ENCODE assay signal across 20 cellular contexts in genomic region chr11:116834535-116835041, GRCh38. TPM values are rescaled to one million over a fixed set of nuclear protein-coding genes. Genes with fewer than 3 reads are reported as not detected.
DNase-seq lines count a peak whose midpoint lies in the region; ATAC-seq, FAIRE-seq and TF ChIP-seq lines count a peak whose summit lies in the region.
"Not testable (repeated sequence)": the region's sequence is repeated elsewhere in the genome, so short reads cannot be mapped to it uniquely, and the experiment has no call there.
"Had no signal": no experiment of that assay in that cellular context is flagged by ENCODE, and none has a peak within 500 bp of the region (broad histone marks: within the 10 kb centered on the region; RNA-seq: fewer than 3 reads in every experiment).

No MANE protein-coding gene starts in this region.

- in situ Hi-C loops in HepG2 (cut with HindIII; ENCODE audit: extremely low pct_ligation_motif_present, low pct_unique_long_range_greater_than_20kb), result loop anchor here (5.0 kb wide), 1 partner anchor 42 kb away; the partner anchor contains the start of gene APOA5

- not testable (repeated sequence) for H3K36me3 ChIP-seq in BLaER1; HepG2 (replicated peaks in 1 of 2; ENCODE audit: control insufficient read depth in 1 of 2, insufficient read depth in 2 of 2, low read length in 2 of 2)

- not testable (repeated sequence) for H4K91ac ChIP-seq in H9 (ENCODE audit: insufficient read length, low read depth, low read length)

- not testable (repeated sequence) for H4K5ac ChIP-seq in H9 (ENCODE audit: insufficient read length, low read depth, low read length)

- H2AK5ac ChIP-seq in H9 (ENCODE audit: insufficient read length, low read length), result not testable (repeated sequence)

- not testable (repeated sequence) for TF ChIP-seq EP300 in HepG2 (IDR thresholded peaks at IDR 0.05; ENCODE audit: low read depth in 2 of 2, low read length in 2 of 2); HepG2 (CRISPR knock-in tag; IDR thresholded peaks at IDR 0.05; ENCODE audit: borderline replicate concordance)

- not testable (repeated sequence) for H3K79me1 ChIP-seq in H9 (ENCODE audit: insufficient read depth, low read depth, low read length, poor library complexity, severe bottlenecking)

- not testable (repeated sequence) for H3K27ac Mint-ChIP-seq in H9; activated B cell treated with CpG ODN at 0.5 μM for 24 hours; activated naive CD4-positive, alpha-beta T cell treated with anti-CD3 and anti-CD28 coated beads for 36 hours; nephron progenitor cell
- peak overlapping the region; percentile 15 to 84 for H3K27ac Mint-ChIP-seq in effector memory CD8-positive, alpha-beta T cell
- H3K27ac Mint-ChIP-seq in stimulated activated naive CD8-positive, alpha-beta T cell treated with anti-CD3 and anti-CD28 coated beads, Interleukin-15, amount 100 ng/mL, for 72 hours, result peak overlapping the region in 1 of 2 donors; percentile 0

- H3K36me3 Mint-ChIP-seq in H9 (ENCODE audit: insufficient read depth in 1 of 3, low read depth in 3 of 3); activated B cell treated with CpG ODN at 0.5 μM for 24 hours (ENCODE audit: low read depth); activated naive CD4-positive, alpha-beta T cell treated with anti-CD3 and anti-CD28 coated beads for 36 hours (ENCODE audit: low read depth); effector memory CD8-positive, alpha-beta T cell (ENCODE audit: insufficient read depth); nephron progenitor cell (ENCODE audit: low read depth): not testable (repeated sequence)

- H3K9me3 Mint-ChIP-seq in H9; activated B cell treated with CpG ODN at 0.5 μM for 24 hours; activated naive CD4-positive, alpha-beta T cell treated with anti-CD3 and anti-CD28 coated beads for 36 hours; effector memory CD8-positive, alpha-beta T cell; nephron progenitor cell; stimulated activated naive CD8-positive, alpha-beta T cell treated with anti-CD3 and anti-CD28 coated beads, Interleukin-15, amount 100 ng/mL, for 72 hours: not testable (repeated sequence)

- not testable (repeated sequence) for H2BK20ac ChIP-seq in H9 (ENCODE audit: low read depth, low read length, poor library complexity, severe bottlenecking)

- H3K9me3 ChIP-seq in BLaER1; H9 (ENCODE audit: control insufficient read depth, low read depth, low read length); HepG2 (ENCODE audit: low read length): not testable (repeated sequence)

- H3K27me3 Mint-ChIP-seq in H9 (ENCODE audit: low read depth) (peaks cover 22% of the 10 kb centered on the region), nephron progenitor cell (ENCODE audit: low read depth, poor library complexity) (peaks cover 21% of the 10 kb centered on the region)
- H3K27me3 Mint-ChIP-seq in activated B cell treated with CpG ODN at 0.5 μM for 24 hours; activated naive CD4-positive, alpha-beta T cell treated with anti-CD3 and anti-CD28 coated beads for 36 hours (ENCODE audit: low read depth); effector memory CD8-positive, alpha-beta T cell; stimulated activated naive CD8-positive, alpha-beta T cell treated with anti-CD3 and anti-CD28 coated beads, Interleukin-15, amount 100 ng/mL, for 72 hours: not testable (repeated sequence)

- H3K4me3 ChIP-seq in BLaER1 (peak overlapping the region; percentile 70; the same call in 1 of the 2 replicates), HepG2 (replicated peaks in 1 of 3; ENCODE audit: insufficient read depth in 1 of 3, low read depth in 2 of 3, low read length in 3 of 3) (peak overlapping the region in 2 of 3 experiments; percentile 92 to 95; a peak in 3 of 6 replicates)

- CTCF ChIA-PET in activated B cell treated with CpG ODN at 0.5 μM for 24 hours (lab: Charles Lee), result interaction anchor here (1.8 to 2.8 kb wide), 2 partner anchors 44 to 392 kb away, joined by 4 to 28 read pairs; partner anchors contain the start of gene APOA5
- CTCF ChIA-PET in activated naive CD4-positive, alpha-beta T cell treated with anti-CD3 and anti-CD28 coated beads for 36 hours (lab: Charles Lee), result interaction anchor here (1.0 to 6.7 kb wide), 5 partner anchors 18 to 275 kb away, joined by 6 to 134 read pairs (median 21); partner anchors contain the start of genes APOA5, BUD13 and ZPR1
- CTCF ChIA-PET in HepG2 (lab: Yijun Ruan, JAX; ENCODE audit: low intra/inter-chr PET ratio, low total read pairs), result interaction anchor here (2.2 kb wide), 1 partner anchor 43 kb away, joined by 23 read pairs; the partner anchor contains the start of gene APOA5

- TF ChIP-seq CTCF in H9 (conservative IDR thresholded peaks at IDR 0.05); activated B cell treated with CpG ODN at 0.5 μM for 24 hours (IDR thresholded peaks at IDR 0.05); HepG2 (CRISPR knock-in tag; IDR thresholded peaks at IDR 0.05); nephron progenitor cell (IDR thresholded peaks at IDR 0.05): not testable (repeated sequence)

- H4K20me1 ChIP-seq in BLaER1; H9 (ENCODE audit: control insufficient read depth, insufficient read depth, insufficient read length); HepG2 (ENCODE audit: insufficient read depth, low read length): not testable (repeated sequence)

- H3K4me1 ChIP-seq in BLaER1, result peaks cover 28% of the 10 kb centered on the region
- not testable (repeated sequence) for H3K4me1 ChIP-seq in H9 (ENCODE audit: insufficient read depth, low read length)
- peaks cover 87% of the 10 kb centered on the region for H3K4me1 ChIP-seq in HepG2 (ENCODE audit: insufficient read depth, low read length)

- not testable (repeated sequence) for H3K27ac ChIP-seq in BLaER1; H9 (ENCODE audit: insufficient read length, low read depth, low read length)
- H3K27ac ChIP-seq in HepG2 (ENCODE audit: extremely low read length, insufficient read depth, low read length), result peak overlapping the region; percentile 99

- FAIRE-seq in HepG2 (lab: Jason Lieb, UNC), result not testable (repeated sequence)

- not testable (repeated sequence) for H2BK12ac ChIP-seq in H9 (ENCODE audit: insufficient read length, low read depth, low read length)

- BruUV-seq in HepG2 (replicated peaks; lab: Mats Ljungman, UMichigan), result not testable (repeated sequence)

- H3K4me3 Mint-ChIP-seq in H9 (peak overlapping the region; percentile 8 to 25; a peak in 3 of 5 replicates), activated B cell treated with CpG ODN at 0.5 μM for 24 hours (peak overlapping the region; percentile 75), nephron progenitor cell (peak overlapping the region; percentile 65)
- H3K4me3 Mint-ChIP-seq in activated naive CD4-positive, alpha-beta T cell treated with anti-CD3 and anti-CD28 coated beads for 36 hours, result peak overlapping the region; percentile 53
- peak overlapping the region; percentile 72 to 83 for H3K4me3 Mint-ChIP-seq in effector memory CD8-positive, alpha-beta T cell
- H3K4me3 Mint-ChIP-seq in stimulated activated naive CD8-positive, alpha-beta T cell treated with anti-CD3 and anti-CD28 coated beads, Interleukin-15, amount 100 ng/mL, for 72 hours, result peak overlapping the region; percentile 37 to 82

- H3K4me1 Mint-ChIP-seq in H9, result peaks cover 25 to 29% of the 10 kb centered on the region in 2 experiments
- peaks cover 13% of the 10 kb centered on the region for H3K4me1 Mint-ChIP-seq in activated B cell treated with CpG ODN at 0.5 μM for 24 hours
- H3K4me1 Mint-ChIP-seq in activated naive CD4-positive, alpha-beta T cell treated with anti-CD3 and anti-CD28 coated beads for 36 hours (ENCODE audit: low read depth), result not testable (repeated sequence)
- peaks cover 6 to 13% of the 10 kb centered on the region in 2 donors for H3K4me1 Mint-ChIP-seq in effector memory CD8-positive, alpha-beta T cell (ENCODE audit: low read depth in 2 of 2)
- H3K4me1 Mint-ChIP-seq in nephron progenitor cell, result peaks cover 43% of the 10 kb centered on the region
- H3K4me1 Mint-ChIP-seq in stimulated activated naive CD8-positive, alpha-beta T cell treated with anti-CD3 and anti-CD28 coated beads, Interleukin-15, amount 100 ng/mL, for 72 hours, result peaks cover 20% of the 10 kb centered on the region

- not testable (repeated sequence) for H2BK120ac ChIP-seq in H9 (ENCODE audit: low read depth, low read length, poor library complexity, severe bottlenecking)

- not testable (repeated sequence) for H3K18ac ChIP-seq in H9 (ENCODE audit: insufficient read length, low read depth, low read length)

- not testable (repeated sequence) for H3T11ph ChIP-seq in H9 (ENCODE audit: low read length)

- not testable (repeated sequence) for H2BK15ac ChIP-seq in H9 (ENCODE audit: low read depth, low read length)

- H3K4me2 ChIP-seq in BLaER1 (peak overlapping the region; percentile 99), H9 (ENCODE audit: insufficient read depth, insufficient read length, low read length) (peak overlapping the region; percentile 74), HepG2 (ENCODE audit: low read depth, low read length) (peak overlapping the region; percentile 92)

- WGBS in H9 (ENCODE audit: extremely low coverage, insufficient read length, low lambda C conversion rate), result no CpG with 5 or more reads among the region's 13 CpGs
- WGBS in HepG2 (ENCODE audit: low lambda C conversion rate), result 52% methylated on average over 13 of the region's 13 CpGs

- not testable (repeated sequence) for H3K4ac ChIP-seq in H9 (ENCODE audit: low read depth, low read length)

- H4K8ac ChIP-seq in H9 (replicated peaks; ENCODE audit: insufficient read length, low read depth, low read length), result not testable (repeated sequence)

- ATAC-seq in activated B cell treated with CpG ODN at 0.5 μM for 24 hours (ENCODE audit: low read depth); effector memory CD8-positive, alpha-beta T cell (replicated peaks); HepG2; stimulated activated naive CD8-positive, alpha-beta T cell treated with anti-CD3 and anti-CD28 coated beads, Interleukin-15, amount 100 ng/mL, for 72 hours: not testable (repeated sequence)

- peak overlapping the region; percentile 84; the same call in 1 of the 2 replicates for H3K9ac ChIP-seq in BLaER1
- not testable (repeated sequence) for H3K9ac ChIP-seq in H9 (ENCODE audit: extremely low read depth, insufficient read length, low read length)
- H3K9ac ChIP-seq in HepG2 (ENCODE audit: insufficient read depth, low read depth, low read length), result peak overlapping the region; percentile 27; the same call in 1 of the 2 replicates

- H3K23ac ChIP-seq in H9 (ENCODE audit: insufficient read length, low read depth, low read length), result not testable (repeated sequence)

- not testable (repeated sequence) for H3K79me2 ChIP-seq in H9 (ENCODE audit: insufficient read depth, low read length)
- H3K79me2 ChIP-seq in HepG2 (ENCODE audit: insufficient read depth, low read length), result peaks cover 52% of the 10 kb centered on the region

- H3K56ac ChIP-seq in H9 (ENCODE audit: insufficient read length, low read depth, low read length), result not testable (repeated sequence)

- H3K23me2 ChIP-seq in H9 (ENCODE audit: insufficient read length, low read depth, low read length, poor library complexity, severe bottlenecking), result not testable (repeated sequence)

- DNase-seq in H9; activated B cell treated with CpG ODN at 0.5 μM for 24 hours; activated naive CD4-positive, alpha-beta T cell treated with anti-CD3 and anti-CD28 coated beads for 36 hours; effector memory CD8-positive, alpha-beta T cell; HepG2 (ENCODE audit: low spot score); nephron progenitor cell; stimulated activated naive CD8-positive, alpha-beta T cell treated with anti-CD3 and anti-CD28 coated beads, Interleukin-15, amount 100 ng/mL, for 72 hours: not testable (repeated sequence)

- intact Hi-C loops in activated B cell treated with CpG ODN at 0.5 μM for 24 hours (cut with micrococcal nuclease); activated naive CD4-positive, alpha-beta T cell treated with anti-CD3 and anti-CD28 coated beads for 36 hours (cut with micrococcal nuclease); HepG2 (cut with micrococcal nuclease; ENCODE audit: unreplicated experiment): not testable (repeated sequence)

- not testable (repeated sequence) for H2BK5ac ChIP-seq in H9 (ENCODE audit: insufficient read length, low read length)

- POLR2A ChIA-PET in activated B cell treated with CpG ODN at 0.5 μM for 24 hours (lab: Charles Lee) (interaction anchor here (2.2 kb wide), 1 partner anchor 47 kb away, joined by 8 read pairs; the partner anchor contains the start of gene ZPR1), HepG2 (lab: Yijun Ruan, JAX) (interaction anchor here (0.7 to 18.4 kb wide), 11 partner anchors 8 to 310 kb away, joined by 3 to 1365 read pairs (median 35); partner anchors contain the start of genes APOA4, APOA5, APOC3 and BUD13)

- H3K14ac ChIP-seq in H9 (ENCODE audit: insufficient read depth, low read length), result not testable (repeated sequence)

- TF ChIP-seq POLR2A in HepG2 (IDR thresholded peaks at IDR 0.05; ENCODE audit: insufficient read depth in 1 of 2, low read depth in 2 of 2, low read length in 2 of 2), result not testable (repeated sequence)

- not testable (repeated sequence) for H3K27me3 ChIP-seq in BLaER1; H9 (ENCODE audit: insufficient read depth, low read length); HepG2 (ENCODE audit: control insufficient read depth in 1 of 2, insufficient read depth in 2 of 2, low read length in 2 of 2)

- not testable (repeated sequence) for TF ChIP-seq RAD21 in HepG2 (CRISPR knock-in tag; IDR thresholded peaks at IDR 0.05)

- not testable (repeated sequence) for H2AFZ ChIP-seq in H9 (ENCODE audit: low read length); HepG2 (ENCODE audit: low read length)

RNA-seq across cellular contexts. Expression of gene APOA1, which starts 2.8 kb away (rescaled TPM):
- total RNA-seq in H9 (2021) (0.68 and 0.79 TPM in 2 replicates), activated B cell treated with CpG ODN at 0.5 μM for 24 hours (0.31 TPM in 1 of 2 replicates, not detected in the other), HepG2 (2016; rRNA removed; fragmentation: Illumina TruSeq; extraction: Trizol) (2,184 and 5,485 TPM in 2 replicates)
- not detected for total RNA-seq in activated naive CD4-positive, alpha-beta T cell treated with anti-CD3 and anti-CD28 coated beads for 36 hours
- total RNA-seq in HepG2 (2016; cell fraction: cytosol; rRNA removed; fragmentation: Illumina TruSeq; extraction: Trizol; ENCODE audit: low read depth), result 1,658 and 1,910 TPM in 2 replicates
- 2,147 and 5,523 TPM in 2 replicates for total RNA-seq in HepG2 (2016; cell fraction: insoluble cytoplasmic fraction; rRNA removed; fragmentation: Illumina TruSeq; extraction: Trizol)
- total RNA-seq in HepG2 (2016; cell fraction: membrane; rRNA removed; fragmentation: Illumina TruSeq; extraction: Trizol), result 1,317 and 1,654 TPM in 2 replicates
- 3,708 and 4,228 TPM in 2 replicates for total RNA-seq in HepG2 (2016; cell fraction: nucleus; rRNA removed; fragmentation: Illumina TruSeq; extraction: Trizol)
- 1,973 and 2,476 TPM in 2 replicates for polyA plus RNA-seq in HepG2 (2011; rRNA removed)
- 3,263 and 3,859 TPM in 2 replicates for polyA plus RNA-seq in HepG2 (2011; cell fraction: cytosol; rRNA removed)
- 1,542 and 1,981 TPM in 2 replicates for polyA plus RNA-seq in HepG2 (2011; cell fraction: nucleus; rRNA removed)
- 3,117 and 3,837 TPM in 2 replicates for polyA plus RNA-seq in HepG2 (2012)
- polyA plus RNA-seq in HepG2 (2016; cell fraction: cytosol; fragmentation: Illumina TruSeq; extraction: Trizol; ENCODE audit: low read depth), result 1,826 and 2,113 TPM in 2 replicates
- 1,773 and 1,785 TPM in 2 replicates for polyA plus RNA-seq in HepG2 (2016; cell fraction: insoluble cytoplasmic fraction; fragmentation: Illumina TruSeq; extraction: Trizol; ENCODE audit: low read depth)
- polyA plus RNA-seq in HepG2 (2016; cell fraction: membrane; fragmentation: Illumina TruSeq; extraction: Trizol; ENCODE audit: low read depth), result 1,154 and 1,399 TPM in 2 replicates
- polyA plus RNA-seq in HepG2 (2016; cell fraction: nucleus; fragmentation: Illumina TruSeq; extraction: Trizol; ENCODE audit: insufficient read depth, low read depth), result 5,783 and 6,817 TPM in 2 replicates
- 0.49 and 910 TPM in 2 replicates for polyA minus RNA-seq in HepG2 (2011; rRNA and poly(A)+ RNA removed; ENCODE audit: low replicate concordance)
- polyA minus RNA-seq in HepG2 (2011; cell fraction: cytosol; rRNA and poly(A)+ RNA removed), result 1,155 and 1,457 TPM in 2 replicates
- polyA minus RNA-seq in HepG2 (2011; cell fraction: nucleus; rRNA and poly(A)+ RNA removed), result 210 and 319 TPM in 2 replicates
- total RNA-seq: A172, frontal cortex, MCF 10A, osteocyte, SJCRH30 had no signal
- polyA plus RNA-seq: K562 had no signal

RNA-seq across cellular contexts. Expression of gene APOC3, which starts 4.9 kb away (rescaled TPM):
- total RNA-seq in H9 (2021) (not detected in 2 replicates), activated B cell treated with CpG ODN at 0.5 μM for 24 hours (not detected in 2 replicates), HepG2 (2016; rRNA removed; fragmentation: Illumina TruSeq; extraction: Trizol) (179 and 314 TPM in 2 replicates)
- not detected for total RNA-seq in activated naive CD4-positive, alpha-beta T cell treated with anti-CD3 and anti-CD28 coated beads for 36 hours
- 470 and 617 TPM in 2 replicates for total RNA-seq in HepG2 (2016; cell fraction: cytosol; rRNA removed; fragmentation: Illumina TruSeq; extraction: Trizol; ENCODE audit: low read depth)
- 191 and 310 TPM in 2 replicates for total RNA-seq in HepG2 (2016; cell fraction: insoluble cytoplasmic fraction; rRNA removed; fragmentation: Illumina TruSeq; extraction: Trizol)
- total RNA-seq in HepG2 (2016; cell fraction: membrane; rRNA removed; fragmentation: Illumina TruSeq; extraction: Trizol), result 250 and 324 TPM in 2 replicates
- 211 and 238 TPM in 2 replicates for total RNA-seq in HepG2 (2016; cell fraction: nucleus; rRNA removed; fragmentation: Illumina TruSeq; extraction: Trizol)
- polyA plus RNA-seq in HepG2 (2011; rRNA removed), result 687 and 1,005 TPM in 2 replicates
- polyA plus RNA-seq in HepG2 (2011; cell fraction: cytosol; rRNA removed), result 944 and 988 TPM in 2 replicates
- 255 and 392 TPM in 2 replicates for polyA plus RNA-seq in HepG2 (2011; cell fraction: nucleus; rRNA removed)
- 921 and 1,213 TPM in 2 replicates for polyA plus RNA-seq in HepG2 (2012)
- polyA plus RNA-seq in HepG2 (2016; cell fraction: cytosol; fragmentation: Illumina TruSeq; extraction: Trizol; ENCODE audit: low read depth), result 724 and 925 TPM in 2 replicates
- polyA plus RNA-seq in HepG2 (2016; cell fraction: insoluble cytoplasmic fraction; fragmentation: Illumina TruSeq; extraction: Trizol; ENCODE audit: low read depth), result 243 and 253 TPM in 2 replicates
- polyA plus RNA-seq in HepG2 (2016; cell fraction: membrane; fragmentation: Illumina TruSeq; extraction: Trizol; ENCODE audit: low read depth), result 332 and 399 TPM in 2 replicates
- polyA plus RNA-seq in HepG2 (2016; cell fraction: nucleus; fragmentation: Illumina TruSeq; extraction: Trizol; ENCODE audit: insufficient read depth, low read depth), result 479 and 488 TPM in 2 replicates
- polyA minus RNA-seq in HepG2 (2011; rRNA and poly(A)+ RNA removed; ENCODE audit: low replicate concordance), result 493 TPM in 1 of 2 replicates, not detected in the other
- 182 and 185 TPM in 2 replicates for polyA minus RNA-seq in HepG2 (2011; cell fraction: cytosol; rRNA and poly(A)+ RNA removed)
- 38.8 and 66.1 TPM in 2 replicates for polyA minus RNA-seq in HepG2 (2011; cell fraction: nucleus; rRNA and poly(A)+ RNA removed)
- total RNA-seq: A172, breast epithelium, frontal cortex, H4, lung microvascular endothelial cell, MCF 10A, osteocyte, SJCRH30 had no signal
- polyA plus RNA-seq: K562 had no signal

RNA-seq across cellular contexts. Expression of gene APOA4, which starts 11.5 kb away (rescaled TPM):
- total RNA-seq in H9 (2021) (not detected in 2 replicates), activated B cell treated with CpG ODN at 0.5 μM for 24 hours (not detected in 2 replicates), HepG2 (2016; rRNA removed; fragmentation: Illumina TruSeq; extraction: Trizol) (1.8 and 3.8 TPM in 2 replicates)
- not detected for total RNA-seq in activated naive CD4-positive, alpha-beta T cell treated with anti-CD3 and anti-CD28 coated beads for 36 hours
- 1.2 and 2.1 TPM in 2 replicates for total RNA-seq in HepG2 (2016; cell fraction: cytosol; rRNA removed; fragmentation: Illumina TruSeq; extraction: Trizol; ENCODE audit: low read depth)
- total RNA-seq in HepG2 (2016; cell fraction: insoluble cytoplasmic fraction; rRNA removed; fragmentation: Illumina TruSeq; extraction: Trizol), result 2.1 and 3.7 TPM in 2 replicates
- total RNA-seq in HepG2 (2016; cell fraction: membrane; rRNA removed; fragmentation: Illumina TruSeq; extraction: Trizol), result 2.5 and 3.8 TPM in 2 replicates
- total RNA-seq in HepG2 (2016; cell fraction: nucleus; rRNA removed; fragmentation: Illumina TruSeq; extraction: Trizol), result 1.5 and 3.9 TPM in 2 replicates
- 7.2 and 11.0 TPM in 2 replicates for polyA plus RNA-seq in HepG2 (2011; rRNA removed)
- polyA plus RNA-seq in HepG2 (2011; cell fraction: cytosol; rRNA removed), result 9.4 and 10.1 TPM in 2 replicates
- 4.4 and 6.4 TPM in 2 replicates for polyA plus RNA-seq in HepG2 (2011; cell fraction: nucleus; rRNA removed)
- polyA plus RNA-seq in HepG2 (2012), result 5.7 and 7.6 TPM in 2 replicates
- polyA plus RNA-seq in HepG2 (2016; cell fraction: cytosol; fragmentation: Illumina TruSeq; extraction: Trizol; ENCODE audit: low read depth), result 1.8 and 2.4 TPM in 2 replicates
- polyA plus RNA-seq in HepG2 (2016; cell fraction: insoluble cytoplasmic fraction; fragmentation: Illumina TruSeq; extraction: Trizol; ENCODE audit: low read depth), result 1.6 and 1.8 TPM in 2 replicates
- 2.4 and 3.3 TPM in 2 replicates for polyA plus RNA-seq in HepG2 (2016; cell fraction: membrane; fragmentation: Illumina TruSeq; extraction: Trizol; ENCODE audit: low read depth)
- polyA plus RNA-seq in HepG2 (2016; cell fraction: nucleus; fragmentation: Illumina TruSeq; extraction: Trizol; ENCODE audit: insufficient read depth, low read depth), result 3.5 and 4.1 TPM in 2 replicates
- 4.4 TPM in 1 of 2 replicates, not detected in the other for polyA minus RNA-seq in HepG2 (2011; rRNA and poly(A)+ RNA removed; ENCODE audit: low replicate concordance)
- 2.5 and 3.2 TPM in 2 replicates for polyA minus RNA-seq in HepG2 (2011; cell fraction: cytosol; rRNA and poly(A)+ RNA removed)
- polyA minus RNA-seq in HepG2 (2011; cell fraction: nucleus; rRNA and poly(A)+ RNA removed), result 0.77 and 1.6 TPM in 2 replicates
- total RNA-seq: A172, colonic mucosa, esophagus mucosa, frontal cortex, H4, K562, lung microvascular endothelial cell, MCF 10A, osteocyte, SJCRH30, transverse colon had no signal

RNA-seq across cellular contexts. Expression of gene APOA5, which starts 42.9 kb away (rescaled TPM):
- total RNA-seq in H9 (2021) (0.11 TPM in 1 of 2 replicates, not detected in the other), activated B cell treated with CpG ODN at 0.5 μM for 24 hours (not detected in 2 replicates), HepG2 (2016; rRNA removed; fragmentation: Illumina TruSeq; extraction: Trizol) (21.9 and 49.1 TPM in 2 replicates)
- not detected for total RNA-seq in activated naive CD4-positive, alpha-beta T cell treated with anti-CD3 and anti-CD28 coated beads for 36 hours
- total RNA-seq in HepG2 (2016; cell fraction: cytosol; rRNA removed; fragmentation: Illumina TruSeq; extraction: Trizol; ENCODE audit: low read depth), result 4.6 and 4.7 TPM in 2 replicates
- total RNA-seq in HepG2 (2016; cell fraction: insoluble cytoplasmic fraction; rRNA removed; fragmentation: Illumina TruSeq; extraction: Trizol), result 16.8 and 55.7 TPM in 2 replicates
- total RNA-seq in HepG2 (2016; cell fraction: membrane; rRNA removed; fragmentation: Illumina TruSeq; extraction: Trizol), result 7.4 and 9.8 TPM in 2 replicates
- total RNA-seq in HepG2 (2016; cell fraction: nucleus; rRNA removed; fragmentation: Illumina TruSeq; extraction: Trizol), result 41.1 and 46.7 TPM in 2 replicates
- 44.0 and 61.4 TPM in 2 replicates for polyA plus RNA-seq in HepG2 (2011; rRNA removed)
- 50.5 and 63.0 TPM in 2 replicates for polyA plus RNA-seq in HepG2 (2011; cell fraction: cytosol; rRNA removed)
- polyA plus RNA-seq in HepG2 (2011; cell fraction: nucleus; rRNA removed), result 48.8 and 51.3 TPM in 2 replicates
- 32.9 and 35.6 TPM in 2 replicates for polyA plus RNA-seq in HepG2 (2012)
- polyA plus RNA-seq in HepG2 (2016; cell fraction: cytosol; fragmentation: Illumina TruSeq; extraction: Trizol; ENCODE audit: low read depth), result 3.5 and 4.1 TPM in 2 replicates
- polyA plus RNA-seq in HepG2 (2016; cell fraction: insoluble cytoplasmic fraction; fragmentation: Illumina TruSeq; extraction: Trizol; ENCODE audit: low read depth), result 17.4 and 19.7 TPM in 2 replicates
- polyA plus RNA-seq in HepG2 (2016; cell fraction: membrane; fragmentation: Illumina TruSeq; extraction: Trizol; ENCODE audit: low read depth), result 5.1 and 6.3 TPM in 2 replicates
- 67.2 and 70.6 TPM in 2 replicates for polyA plus RNA-seq in HepG2 (2016; cell fraction: nucleus; fragmentation: Illumina TruSeq; extraction: Trizol; ENCODE audit: insufficient read depth, low read depth)
- polyA minus RNA-seq in HepG2 (2011; rRNA and poly(A)+ RNA removed; ENCODE audit: low replicate concordance), result 37.9 TPM in 1 of 2 replicates, not detected in the other
- polyA minus RNA-seq in HepG2 (2011; cell fraction: cytosol; rRNA and poly(A)+ RNA removed), result 21.8 and 26.5 TPM in 2 replicates
- 24.4 and 25.6 TPM in 2 replicates for polyA minus RNA-seq in HepG2 (2011; cell fraction: nucleus; rRNA and poly(A)+ RNA removed)
- total RNA-seq: A172, breast epithelium, esophagus mucosa, frontal cortex, H4, K562, lung microvascular endothelial cell, MCF 10A, osteocyte, SJCRH30, transverse colon had no signal
- polyA plus RNA-seq: K562 had no signal

RNA-seq across cellular contexts. Expression of gene ZPR1, which starts 46.8 kb away (rescaled TPM):
- 77.2 and 82.0 TPM in 2 replicates for total RNA-seq in H9 (2021)
- 69.0 and 78.7 TPM in 2 replicates for total RNA-seq in activated B cell treated with CpG ODN at 0.5 μM for 24 hours
- total RNA-seq in activated naive CD4-positive, alpha-beta T cell treated with anti-CD3 and anti-CD28 coated beads for 36 hours, result 10 to 100 TPM; 87.2 to 87.8 TPM
- 79.3 and 102 TPM in 2 replicates for total RNA-seq in HepG2 (2016; rRNA removed; fragmentation: Illumina TruSeq; extraction: Trizol)
- 37.7 and 41.8 TPM in 2 replicates for total RNA-seq in HepG2 (2016; cell fraction: cytosol; rRNA removed; fragmentation: Illumina TruSeq; extraction: Trizol; ENCODE audit: low read depth)
- total RNA-seq in HepG2 (2016; cell fraction: insoluble cytoplasmic fraction; rRNA removed; fragmentation: Illumina TruSeq; extraction: Trizol), result 81.1 and 95.0 TPM in 2 replicates
- total RNA-seq in HepG2 (2016; cell fraction: membrane; rRNA removed; fragmentation: Illumina TruSeq; extraction: Trizol), result 74.2 and 83.3 TPM in 2 replicates
- total RNA-seq in HepG2 (2016; cell fraction: nucleus; rRNA removed; fragmentation: Illumina TruSeq; extraction: Trizol), result 52.5 and 60.5 TPM in 2 replicates
- 40.0 and 45.2 TPM in 2 replicates for polyA plus RNA-seq in HepG2 (2011; rRNA removed)
- 31.7 and 43.5 TPM in 2 replicates for polyA plus RNA-seq in HepG2 (2011; cell fraction: cytosol; rRNA removed)
- polyA plus RNA-seq in HepG2 (2011; cell fraction: nucleus; rRNA removed), result 34.9 and 46.0 TPM in 2 replicates
- polyA plus RNA-seq in HepG2 (2012), result 28.2 and 35.4 TPM in 2 replicates
- 55.3 and 55.7 TPM in 2 replicates for polyA plus RNA-seq in HepG2 (2016; cell fraction: cytosol; fragmentation: Illumina TruSeq; extraction: Trizol; ENCODE audit: low read depth)
- polyA plus RNA-seq in HepG2 (2016; cell fraction: insoluble cytoplasmic fraction; fragmentation: Illumina TruSeq; extraction: Trizol; ENCODE audit: low read depth), result 104 and 107 TPM in 2 replicates
- 67.7 and 70.1 TPM in 2 replicates for polyA plus RNA-seq in HepG2 (2016; cell fraction: membrane; fragmentation: Illumina TruSeq; extraction: Trizol; ENCODE audit: low read depth)
- 88.0 and 94.3 TPM in 2 replicates for polyA plus RNA-seq in HepG2 (2016; cell fraction: nucleus; fragmentation: Illumina TruSeq; extraction: Trizol; ENCODE audit: insufficient read depth, low read depth)
- 25.2 and 35.9 TPM in 2 replicates for polyA minus RNA-seq in HepG2 (2011; rRNA and poly(A)+ RNA removed; ENCODE audit: low replicate concordance)
- 28.7 and 36.5 TPM in 2 replicates for polyA minus RNA-seq in HepG2 (2011; cell fraction: cytosol; rRNA and poly(A)+ RNA removed)
- polyA minus RNA-seq in HepG2 (2011; cell fraction: nucleus; rRNA and poly(A)+ RNA removed), result 64.4 and 81.6 TPM in 2 replicates

Comparison
In these comparisons a context has a peak if more than half of its experiments do, and no peak if none do; other contexts are left out.
1. H3K4me3 Mint-ChIP-seq: peak in every context shown above with its lines; median percentile 78 in effector memory CD8-positive, alpha-beta T cell; 75 in activated B cell treated with CpG ODN at 0.5 μM for 24 hours; 65 in nephron progenitor cell; 60 in stimulated activated naive CD8-positive, alpha-beta T cell treated with anti-CD3 and anti-CD28 coated beads, Interleukin-15, amount 100 ng/mL, for 72 hours; 53 in activated naive CD4-positive, alpha-beta T cell treated with anti-CD3 and anti-CD28 coated beads for 36 hours; 16 in H9.
2. RNA of gene APOA1, which starts 2.8 kb away (total RNA-seq): 1,317 to 5,523 TPM in HepG2; 0.68 to 0.79 TPM in H9, 0.31 TPM in activated B cell treated with CpG ODN at 0.5 μM for 24 hours and not detected in activated naive CD4-positive, alpha-beta T cell treated with anti-CD3 and anti-CD28 coated beads for 36 hours; every median in the first group is over 100 times any median in the second.
3. RNA of gene APOC3, which starts 4.9 kb away (total RNA-seq): 179 to 617 TPM in HepG2; not detected in H9, not detected in activated B cell treated with CpG ODN at 0.5 μM for 24 hours and not detected in activated naive CD4-positive, alpha-beta T cell treated with anti-CD3 and anti-CD28 coated beads for 36 hours; every median in the first group is over 100 times any median in the second.
4. Peak in every context shown above with its lines, with median percentiles within 50 percentile points of each other: H3K4me2 ChIP-seq.